In genomic region chr7:27119412-27119911, GRCh38 we compare ENCODE assay signal across 11 cellular contexts. TPM values are rescaled to one million over a fixed set of nuclear protein-coding genes. Genes with fewer than 3 reads are reported as not detected.
DNase-seq lines count a peak whose midpoint lies in the region; ATAC-seq and TF ChIP-seq lines count a peak whose summit lies in the region.
"Had no signal": no experiment of that assay in that cellular context is flagged by ENCODE, and none has a peak within 500 bp of the region (broad histone marks: within the 10 kb centered on the region; RNA-seq: fewer than 3 reads in every experiment).

No MANE protein-coding gene starts in this region.

- no peak overlapping the region for H4K8ac ChIP-seq in mesenchymal stem cell (ENCODE audit: low read length)

- H3K27ac ChIP-seq in HEK293 (ENCODE audit: extremely low read depth, low read depth, low read length) (no peak overlapping the region), colonic mucosa (peak overlapping the region; percentile 13), mesenchymal stem cell (ENCODE audit: low read length, poor library complexity, severe bottlenecking) (peak overlapping the region; percentile 99), thoracic aorta (peak overlapping the region; percentile 96 to 99), RWPE1 (no peak overlapping the region)

- no peak overlapping the region for H3K18ac ChIP-seq in mesenchymal stem cell (ENCODE audit: low read depth in 1 of 2, low read length in 2 of 2)

- no peak overlapping the region for H2AFZ ChIP-seq in mesenchymal stem cell (ENCODE audit: low read depth, low read length)

- peaks cover 0 to 28% of the 10 kb centered on the region in 2 experiments; a peak in 1 of 3 replicates for H3K36me3 ChIP-seq in HEK293 (ENCODE audit: control insufficient read depth in 2 of 2, insufficient read depth in 1 of 2, low read length in 2 of 2)
- no peaks in the 10 kb centered on the region for H3K36me3 ChIP-seq in colonic mucosa
- peaks cover 25 to 47% of the 10 kb centered on the region in 2 experiments for H3K36me3 ChIP-seq in mesenchymal stem cell (ENCODE audit: control insufficient read depth in 1 of 2, insufficient read depth in 2 of 2, low read depth in 1 of 2, low read length in 2 of 2)
- H3K36me3 ChIP-seq in thoracic aorta = no peaks in the 10 kb centered on the region

- ATAC-seq in thoracic aorta (ENCODE audit: insufficient number of reproducible peaks, low FRiP score, low read depth) (no peak), HG02623 (IDR thresholded peaks at IDR 0.05; ENCODE audit: unreplicated experiment) (no peak)

- H3K27me3 ChIP-seq in colonic mucosa (no peaks in the 10 kb centered on the region), mesenchymal stem cell (ENCODE audit: control insufficient read depth in 1 of 2, insufficient read depth in 1 of 2, low read length in 2 of 2) (no peaks in the 10 kb centered on the region), thoracic aorta (replicated peaks; ENCODE audit: insufficient read depth) (no peaks in the 10 kb centered on the region)

- POLR2A ChIA-PET in HEK293 (lab: Yijun Ruan, JAX) (interaction anchor here (1.0 to 1.4 kb wide), 2 partner anchors 11 to 65 kb away, joined by 3 to 5 read pairs; partner anchors contain the start of genes HOXA11 and HOXA4), RWPE1 (lab: Yijun Ruan, JAX; ENCODE audit: low non-redundant PET) (no interaction called here)

- H2BK120ac ChIP-seq in mesenchymal stem cell (ENCODE audit: low read depth, low read length) = no peak overlapping the region

- intact Hi-C loops in colonic mucosa (cut with DNase I) = no loop called here

- H3K4me3 ChIP-seq in HEK293 (ENCODE audit: low read depth, low read length) (no peak overlapping the region), colonic mucosa (no peak overlapping the region), mesenchymal stem cell (ENCODE audit: insufficient read depth in 1 of 2, low read depth in 1 of 2, low read length in 2 of 2) (no peak overlapping the region), thoracic aorta (peak overlapping the region; percentile 99)

- H3K4me2 ChIP-seq in mesenchymal stem cell (ENCODE audit: low read length, poor library complexity, severe bottlenecking) = peak overlapping the region; percentile 50

- 80% methylated on average over 1 of the region's 1 CpG for WGBS in mesenchymal stem cell

- peak overlapping the region; percentile 95 for H2AK5ac ChIP-seq in mesenchymal stem cell (ENCODE audit: low read length, severe bottlenecking)

- TF ChIP-seq CTCF in HEK293 (tag by site-specific recombination; IDR thresholded peaks at IDR 0.05) (no peak), colonic mucosa (IDR thresholded peaks at IDR 0.05) (no peak), thoracic aorta (IDR thresholded peaks at IDR 0.05) (no peak), RWPE1 (conservative IDR thresholded peaks at IDR 0.05; ENCODE audit: low read depth) (no peak)

- no peaks in the 10 kb centered on the region for H3K79me1 ChIP-seq in mesenchymal stem cell (replicated peaks; ENCODE audit: low read length, poor library complexity, severe bottlenecking)

- peak overlapping the region in 1 of 2 donors; percentile 97 for H3K9ac ChIP-seq in colonic mucosa (ENCODE audit: low read depth in 2 of 2, low read length in 2 of 2)
- no peak overlapping the region for H3K9ac ChIP-seq in mesenchymal stem cell (ENCODE audit: low read length)

- H3K14ac ChIP-seq in mesenchymal stem cell (ENCODE audit: low read length in 2 of 2) = no peak overlapping the region

- peaks cover 37% of the 10 kb centered on the region for H3K4me1 ChIP-seq in HEK293 (ENCODE audit: control insufficient read depth, insufficient read depth, low read length)
- peaks cover 20% of the 10 kb centered on the region for H3K4me1 ChIP-seq in colonic mucosa
- peaks cover 5% of the 10 kb centered on the region for H3K4me1 ChIP-seq in mesenchymal stem cell (ENCODE audit: control insufficient read depth, insufficient read depth, low read depth, low read length)
- H3K4me1 ChIP-seq in thoracic aorta (ENCODE audit: control insufficient read depth in 1 of 2, low read depth in 2 of 2) = peaks cover 3 to 44% of the 10 kb centered on the region in 2 donors

- no peak overlapping the region for H4K91ac ChIP-seq in mesenchymal stem cell (ENCODE audit: low read length)

- H2BK5ac ChIP-seq in mesenchymal stem cell (ENCODE audit: low read depth, low read length, poor library complexity, severe bottlenecking) = peak overlapping the region; percentile 84

- H3K9me3 ChIP-seq in HEK293 (ENCODE audit: control insufficient read depth, insufficient read depth, low read depth, low read length) (no peaks in the 10 kb centered on the region), colonic mucosa (no peaks in the 10 kb centered on the region), mesenchymal stem cell (ENCODE audit: control insufficient read depth, low read length) (no peaks in the 10 kb centered on the region), thoracic aorta (no peaks in the 10 kb centered on the region)

- no peak overlapping the region for H3K23ac ChIP-seq in mesenchymal stem cell (ENCODE audit: low read length in 2 of 2)

- no peak overlapping the region for H2BK12ac ChIP-seq in mesenchymal stem cell (ENCODE audit: low read length in 2 of 2)

- H2BK15ac ChIP-seq in mesenchymal stem cell (ENCODE audit: low read depth, poor library complexity, severe bottlenecking) = no peak overlapping the region

- CTCF ChIA-PET in HEK293 (lab: Yijun Ruan, JAX) (interaction anchor here (0.5 to 2.1 kb wide), 4 partner anchors 9 to 433 kb away, joined by 4 to 6 read pairs (median 5); partner anchors contain the start of gene HOXA5), RWPE1 (lab: Yijun Ruan, JAX) (interaction anchor here (0.6 kb wide), 1 partner anchor 270 kb away, joined by 3 read pairs; no protein-coding TSS in a partner anchor)

- peak; percentile 16 for DNase-seq in colonic mucosa
- no peak for DNase-seq in mesenchymal stem cell
- no peak for DNase-seq in thoracic aorta (ENCODE audit: low spot score)
- no peak for DNase-seq in RWPE1 (ENCODE audit: low spot score)
- DNase-seq in occipital lobe (lab: John Stamatoyannopoulos, UW) = no peak
- DNase-seq: CD4-positive, CD25-positive, alpha-beta regulatory T cell; DMS153; GDM1 had no signal

- H3K4ac ChIP-seq in mesenchymal stem cell (ENCODE audit: low read depth in 1 of 2, low read length in 2 of 2) = no peak overlapping the region

TF ChIP-seq in HEK293, 187 proteins besides CTCF, POLR2A, EP300 and RAD21 (continues in another document):
- TF ChIP-seq ZNF341 (tag by site-specific recombination; IDR thresholded peaks at IDR 0.05; ENCODE audit: low read depth) (peak; percentile 47), ZNF707 (tag by site-specific recombination; IDR thresholded peaks at IDR 0.05) (no peak), YY1 (tag by site-specific recombination; IDR thresholded peaks at IDR 0.05) (no peak), GLI4 (tag by site-specific recombination; IDR thresholded peaks at IDR 0.05) (no peak), ZSCAN4 (tag by site-specific recombination; IDR thresholded peaks at IDR 0.05) (no peak), ZNF623 (tag by site-specific recombination; IDR thresholded peaks at IDR 0.05) (no peak)

RNA-seq across cellular contexts. Expression of gene HOXA4, which starts 11.1 kb away (rescaled TPM):
- total RNA-seq in colonic mucosa (1 to 10 TPM; 3.3 to 4.5 TPM), thoracic aorta (1 to 10 TPM; 3.7 to 6.1 TPM), occipital lobe (not detected)
- polyA plus RNA-seq in mesenchymal stem cell (2013, experiment 1 of 2) = 0.91 TPM
- polyA plus RNA-seq in mesenchymal stem cell (2013, experiment 2 of 2) = 1.1 TPM
- total RNA-seq: CD4-positive, CD25-positive, alpha-beta regulatory T cell; H1 had no signal
- polyA plus RNA-seq: H1 had no signal

RNA-seq across cellular contexts. Expression of gene HOXA2, which starts 17.0 kb away (rescaled TPM):
- 1 to 10 TPM; 1.8 to 2.4 TPM for total RNA-seq in colonic mucosa
- 0.51 TPM for polyA plus RNA-seq in mesenchymal stem cell (2013, experiment 1 of 2)
- polyA plus RNA-seq in mesenchymal stem cell (2013, experiment 2 of 2) = 0.58 TPM
- 1 to 10 TPM; 3.4 to 4.6 TPM for total RNA-seq in thoracic aorta
- not detected for total RNA-seq in occipital lobe
- total RNA-seq: CD4-positive, CD25-positive, alpha-beta regulatory T cell; H1 had no signal
- polyA plus RNA-seq: H1 had no signal

RNA-seq across cellular contexts. Expression of gene HOXA1, which starts 23.7 kb away (rescaled TPM):
- total RNA-seq in colonic mucosa (1 to 10 TPM; 1.7 to 2.0 TPM), thoracic aorta (1 to 10 TPM in 1 of 2 donors, not detected in 1; 3.1 TPM), occipital lobe (not detected)
- 1.6 TPM for polyA plus RNA-seq in mesenchymal stem cell (2013, experiment 1 of 2)
- polyA plus RNA-seq in mesenchymal stem cell (2013, experiment 2 of 2) = 1.5 TPM
- total RNA-seq: H1 had no signal
- polyA plus RNA-seq: H1 had no signal

RNA-seq across cellular contexts. Expression of gene HOXA5, which starts 24.0 kb away (rescaled TPM):
- total RNA-seq in colonic mucosa = 10 to 100 TPM in 1 of 2 donors, 1 to 10 TPM in 1; 9.6 to 18.7 TPM
- 2.0 TPM for polyA plus RNA-seq in mesenchymal stem cell (2013, experiment 1 of 2)
- 2.0 TPM for polyA plus RNA-seq in mesenchymal stem cell (2013, experiment 2 of 2)
- 1 to 10 TPM in 1 of 2 donors, under 1 TPM in 1; 0.35 to 1.2 TPM for total RNA-seq in thoracic aorta
- total RNA-seq in occipital lobe = not detected
- total RNA-seq: CD4-positive, CD25-positive, alpha-beta regulatory T cell; H1 had no signal
- polyA plus RNA-seq: CD4-positive, CD25-positive, alpha-beta regulatory T cell; H1 had no signal

RNA-seq across cellular contexts. Expression of gene HOXA6, which starts 28.1 kb away (rescaled TPM):
- total RNA-seq in colonic mucosa (10 to 100 TPM; 10.9 to 29.6 TPM), thoracic aorta (not detected), occipital lobe (not detected)
- polyA plus RNA-seq in mesenchymal stem cell (2013, experiment 1 of 2) = 0.62 TPM
- 0.59 TPM for polyA plus RNA-seq in mesenchymal stem cell (2013, experiment 2 of 2)
- total RNA-seq: CD4-positive, CD25-positive, alpha-beta regulatory T cell; H1 had no signal
- polyA plus RNA-seq: CD4-positive, CD25-positive, alpha-beta regulatory T cell; H1 had no signal

Comparison
In these comparisons a context has a peak if more than half of its experiments do, and no peak if none do; other contexts are left out.
1. H3K27ac ChIP-seq: peak in colonic mucosa (single experiment), mesenchymal stem cell (single experiment) and thoracic aorta (2 of 2); none in HEK293 (single experiment) and RWPE1 (single experiment).